Comparison of ENCODE assay signal across 1 cellular context in the genomic region with DNA sequence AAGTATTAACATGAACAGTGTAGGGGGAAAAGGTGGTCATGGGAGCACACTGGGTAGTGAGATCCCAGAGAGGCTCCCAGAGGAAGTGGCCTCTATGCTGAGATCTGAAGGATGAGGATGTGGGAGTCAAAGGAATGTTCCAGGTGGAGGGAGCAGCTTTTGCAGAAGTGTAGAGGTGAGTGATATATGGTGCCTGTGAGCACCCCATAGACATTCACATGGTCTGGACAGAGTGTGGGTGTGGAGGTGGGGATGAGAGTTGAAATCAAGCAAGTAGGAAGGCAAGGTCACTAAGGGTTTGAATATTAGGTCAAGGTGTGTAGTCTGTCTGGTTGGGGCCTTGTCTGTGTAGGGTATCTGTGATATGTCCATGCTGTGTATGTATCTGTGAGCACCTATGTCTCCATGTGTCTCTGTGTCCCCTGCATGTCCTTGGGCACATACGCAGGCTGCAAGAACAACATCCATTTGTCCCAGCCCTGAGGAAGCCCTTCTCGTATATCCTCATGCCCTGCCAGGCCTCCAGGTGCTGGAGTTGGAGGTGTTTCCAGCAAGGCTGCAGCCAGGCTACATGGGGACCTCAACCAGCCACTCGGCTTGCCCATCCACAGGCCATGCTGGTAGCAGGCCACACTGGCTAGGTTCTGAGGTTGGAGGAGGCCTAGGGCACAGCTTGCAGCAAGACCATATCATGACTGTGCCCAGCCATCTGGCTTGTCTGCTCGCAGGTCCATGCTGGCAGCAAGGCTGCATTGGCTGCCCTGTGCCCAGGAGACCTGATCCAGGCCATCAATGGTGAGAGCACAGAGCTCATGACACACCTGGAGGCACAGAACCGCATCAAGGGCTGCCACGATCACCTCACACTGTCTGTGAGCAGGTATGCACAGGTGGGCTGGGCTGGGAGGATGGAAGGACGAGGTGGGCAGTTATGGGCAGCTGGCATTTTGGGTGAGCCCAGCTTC.
TF ChIP-seq lines count a peak whose summit lies in the region.

No MANE protein-coding gene starts in this region.

TF ChIP-seq in IMR-90, 13 proteins besides CTCF, POLR2A, EP300 and RAD21:
- TF ChIP-seq MAZ (IDR thresholded peaks at IDR 0.05; ENCODE audit: borderline replicate concordance, low read depth, low read length): no peak
- no peak for TF ChIP-seq USF2 (IDR thresholded peaks at IDR 0.05; ENCODE audit: low read depth, low read length)
